ENCODE assay signal across 19 cellular contexts in the genomic region with DNA sequence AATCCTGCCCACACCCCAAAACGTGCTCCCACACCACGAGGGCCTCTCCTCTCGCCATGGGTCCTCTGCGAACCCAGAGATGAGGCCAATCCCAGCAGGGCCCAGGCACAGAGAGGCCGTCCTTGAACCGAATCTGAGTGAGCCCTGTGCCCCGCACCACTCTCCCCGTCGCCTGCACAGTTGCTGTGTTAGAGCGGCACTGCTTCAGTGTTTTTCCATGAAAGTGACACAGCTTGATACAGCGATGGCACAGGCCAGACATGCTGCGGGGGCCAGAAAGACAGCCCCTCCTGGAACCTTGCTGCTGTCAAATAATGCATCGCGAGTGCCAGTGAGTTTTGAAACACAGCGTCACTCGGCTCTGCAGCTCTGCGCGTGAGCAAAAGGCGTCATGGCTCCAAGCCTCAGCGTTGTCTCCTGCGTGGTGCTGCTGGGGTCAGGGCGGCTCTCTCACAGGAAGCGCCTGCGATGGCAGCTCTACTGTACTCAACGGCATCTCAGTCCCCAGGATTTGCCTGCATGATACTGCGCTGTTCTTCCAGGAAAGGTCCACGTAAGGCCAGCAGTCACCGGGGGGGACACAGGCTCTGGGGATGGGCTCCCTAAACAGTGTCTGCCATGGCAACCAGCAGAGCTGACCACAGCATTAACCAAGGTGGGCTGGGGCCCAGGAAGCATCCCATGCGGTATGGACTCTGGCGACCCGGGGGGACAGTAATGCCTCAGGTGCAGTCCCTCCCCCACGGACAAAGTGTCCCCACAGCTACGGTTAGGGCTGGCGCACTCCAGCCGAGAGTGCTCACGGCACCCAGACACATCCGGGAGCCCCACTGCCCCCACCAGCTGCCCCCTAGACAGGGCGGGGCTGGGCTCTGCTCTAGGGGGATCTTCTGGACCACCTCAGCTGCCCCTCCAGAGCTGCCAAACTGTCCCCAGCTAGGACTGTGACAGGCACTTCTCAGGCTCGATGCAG.
"Had no signal": no experiment of that assay in that cellular context is flagged by ENCODE, and none has a peak within 500 bp of the region (broad histone marks: within the 10 kb centered on the region; RNA-seq: fewer than 3 reads in every experiment).

No MANE protein-coding gene starts in this region.

- H3K36me3 ChIP-seq: right lobe of liver had no signal

- H3K4me3 ChIP-seq: ascending aorta, coronary artery, gastroesophageal sphincter, lower lobe of right lung, prostate gland, right lobe of liver, suprapubic skin, upper lobe of left lung had no signal

- H3K27ac Mint-ChIP-seq: activated CD8-positive, alpha-beta T cell treated with anti-CD3 and anti-CD28 coated beads, Interleukin-2, amount 10 ng/mL, durations not matched to agents 7 days and 5 days; activated naive CD4-positive, alpha-beta T cell treated with anti-CD3 and anti-CD28 coated beads, Interleukin-2, amount 10 ng/mL, durations not matched to agents 7 days and 5 days; activated T-helper 2 cell treated with anti-CD3 and anti-CD28 coated beads, Interferon-gamma antibody, Interleukin-2, Interleukin-4, amounts not matched to agents 10 μg/mL and 5 μg/mL and 100 μg/mL, durations not matched to agents 14 hours and 24 hours and 36 hours; mesothelial cell of epicardium; WTC11 had no signal

- ATAC-seq: activated CD8-positive, alpha-beta T cell treated with anti-CD3 and anti-CD28 coated beads, Interleukin-2, amount 10 ng/mL, durations not matched to agents 7 days and 5 days; gastroesophageal sphincter; lower lobe of right lung; right lobe of liver; SK-N-SH treated with all-trans-retinoic acid at 6 μM for 48 hours; stimulated activated naive CD8-positive, alpha-beta T cell treated with anti-CD3 and anti-CD28 coated beads, Interleukin-15, Interleukin-2, amounts not matched to agents 100 U/mL and 50 U/mL, for 24 hours; WTC11 had no signal

- H3K27ac ChIP-seq: ascending aorta, coronary artery, gastroesophageal sphincter, lower lobe of right lung, prostate gland, right lobe of liver, suprapubic skin, upper lobe of left lung had no signal

- H3K4me1 ChIP-seq: ascending aorta, gastroesophageal sphincter, lower lobe of right lung, prostate gland, right lobe of liver, suprapubic skin, upper lobe of left lung had no signal

- H3K36me3 Mint-ChIP-seq: activated naive CD4-positive, alpha-beta T cell treated with anti-CD3 and anti-CD28 coated beads, Interleukin-2, amount 10 ng/mL, durations not matched to agents 7 days and 5 days; WTC11 had no signal

- DNase-seq: activated CD4-positive, alpha-beta T cell treated with anti-CD3 and anti-CD28 coated beads for 48 hours; activated CD8-positive, alpha-beta T cell treated with anti-CD3 and anti-CD28 coated beads, Interleukin-2, amount 10 ng/mL, durations not matched to agents 7 days and 5 days; activated naive CD4-positive, alpha-beta T cell treated with anti-CD3 and anti-CD28 coated beads, Interleukin-2, amount 10 ng/mL, durations not matched to agents 7 days and 5 days; effector CD4-positive, alpha-beta T cell; lower lobe of right lung; nucleus accumbens; right lobe of liver; stimulated activated naive CD8-positive, alpha-beta T cell treated with anti-CD3 and anti-CD28 coated beads, Interleukin-15, Interleukin-2, amounts not matched to agents 100 U/mL and 50 U/mL, for 24 hours; upper lobe of left lung had no signal

- FAIRE-seq: keratinocyte had no signal

- H3K27me3 Mint-ChIP-seq: activated naive CD4-positive, alpha-beta T cell treated with anti-CD3 and anti-CD28 coated beads, Interleukin-2, amount 10 ng/mL, durations not matched to agents 7 days and 5 days had no signal

- H3K9me3 ChIP-seq: ascending aorta, gastroesophageal sphincter, lower lobe of right lung, prostate gland, right lobe of liver, suprapubic skin, upper lobe of left lung had no signal

- H3K9me3 Mint-ChIP-seq: activated naive CD4-positive, alpha-beta T cell treated with anti-CD3 and anti-CD28 coated beads, Interleukin-2, amount 10 ng/mL, durations not matched to agents 7 days and 5 days; activated T-helper 2 cell treated with anti-CD3 and anti-CD28 coated beads, Interferon-gamma antibody, Interleukin-2, Interleukin-4, amounts not matched to agents 10 μg/mL and 5 μg/mL and 100 μg/mL, durations not matched to agents 14 hours and 24 hours and 36 hours; mesothelial cell of epicardium; WTC11 had no signal

- H3K27me3 ChIP-seq: ascending aorta, gastroesophageal sphincter, right lobe of liver, suprapubic skin, upper lobe of left lung had no signal

- H3K4me1 Mint-ChIP-seq: activated naive CD4-positive, alpha-beta T cell treated with anti-CD3 and anti-CD28 coated beads, Interleukin-2, amount 10 ng/mL, durations not matched to agents 7 days and 5 days; mesothelial cell of epicardium had no signal

- H3K4me3 Mint-ChIP-seq: activated CD8-positive, alpha-beta T cell treated with anti-CD3 and anti-CD28 coated beads, Interleukin-2, amount 10 ng/mL, durations not matched to agents 7 days and 5 days; activated naive CD4-positive, alpha-beta T cell treated with anti-CD3 and anti-CD28 coated beads, Interleukin-2, amount 10 ng/mL, durations not matched to agents 7 days and 5 days; mesothelial cell of epicardium; WTC11 had no signal
